ENCODE assay signal across 11 cellular contexts in genomic region chr15:74857671-74858365, GRCh38. TPM values are rescaled to one million over a fixed set of nuclear protein-coding genes. Genes with fewer than 3 reads are reported as not detected.
DNase-seq lines count a peak whose midpoint lies in the region; ATAC-seq lines count a peak whose summit lies in the region.
"Had no signal": no experiment of that assay in that cellular context is flagged by ENCODE, and none has a peak within 500 bp of the region (broad histone marks: within the 10 kb centered on the region; RNA-seq: fewer than 3 reads in every experiment).

No MANE protein-coding gene starts in this region.

- H3K27ac Mint-ChIP-seq in activated naive CD4-positive, alpha-beta T cell treated with anti-CD3 and anti-CD28 coated beads, Interleukin-2, amount 50 U/mL, for 72 hours = peak overlapping the region; percentile 62 to 88
- H3K27ac Mint-ChIP-seq in stimulated activated effector memory CD8-positive, alpha-beta T cell treated with anti-CD3 and anti-CD28 coated beads, Interleukin-12 subunit alpha, Interleukin-12 subunit beta, amount 100 ng/mL, for 72 hours = peak overlapping the region; percentile 81
- H3K27ac Mint-ChIP-seq: endodermal cell had no signal

- H3K4me1 Mint-ChIP-seq in stimulated activated effector memory CD8-positive, alpha-beta T cell treated with anti-CD3 and anti-CD28 coated beads, Interleukin-12 subunit alpha, Interleukin-12 subunit beta, amount 100 ng/mL, for 72 hours = peaks cover 43% of the 10 kb centered on the region
- H3K4me1 Mint-ChIP-seq: endodermal cell had no signal

- H3K36me3 Mint-ChIP-seq in activated naive CD4-positive, alpha-beta T cell treated with anti-CD3 and anti-CD28 coated beads, Interleukin-2, amount 50 U/mL, for 72 hours = peaks cover 0 to 4% of the 10 kb centered on the region in 2 donors
- peaks cover 69% of the 10 kb centered on the region for H3K36me3 Mint-ChIP-seq in stimulated activated effector memory CD8-positive, alpha-beta T cell treated with anti-CD3 and anti-CD28 coated beads, Interleukin-12 subunit alpha, Interleukin-12 subunit beta, amount 100 ng/mL, for 72 hours

- no peak for DNase-seq in activated CD4-positive, CD25-positive, alpha-beta regulatory T cell (lab: John Stamatoyannopoulos, UW)
- DNase-seq in activated naive CD4-positive, alpha-beta T cell treated with anti-CD3 and anti-CD28 coated beads, Interleukin-2, amount 50 U/mL, for 72 hours (ENCODE audit: low spot score in 2 of 2) = no peak
- no peak for DNase-seq in stimulated activated effector memory CD8-positive, alpha-beta T cell treated with anti-CD3 and anti-CD28 coated beads, Interleukin-12 subunit alpha, Interleukin-12 subunit beta, amount 100 ng/mL, for 72 hours (ENCODE audit: low spot score in 2 of 2)
- no peak for DNase-seq in stimulated activated CD4-positive, alpha-beta T cell treated with anti-CD3 and anti-CD28 coated beads, Interleukin-15, amount 100 ng/mL, for 24 hours
- no peak for DNase-seq in pons (ENCODE audit: low spot score)
- DNase-seq in SIG-M5 (lab: John Stamatoyannopoulos, UW) = no peak
- DNase-seq: endodermal cell, NCI-H748 treated with DMSO at 0.1 percent for 48 hours had no signal

- peak; percentile 58 to 75 for ATAC-seq in activated CD4-positive, CD25-positive, alpha-beta regulatory T cell treated with anti-CD3 and anti-CD28 coated beads, Interleukin-2, amount 50 U/mL, for 24 hours
- peak; percentile 17 for ATAC-seq in HG02852 (IDR thresholded peaks at IDR 0.05; ENCODE audit: unreplicated experiment)
- ATAC-seq in activated naive CD4-positive, alpha-beta T cell treated with anti-CD3 and anti-CD28 coated beads, Interleukin-2, amount 50 U/mL, for 72 hours = peak; percentile 58 to 92
- ATAC-seq in stimulated activated effector memory CD8-positive, alpha-beta T cell treated with anti-CD3 and anti-CD28 coated beads, Interleukin-12 subunit alpha, Interleukin-12 subunit beta, amount 100 ng/mL, for 72 hours = peak; percentile 95

- H3K9me3 Mint-ChIP-seq in activated naive CD4-positive, alpha-beta T cell treated with anti-CD3 and anti-CD28 coated beads, Interleukin-2, amount 50 U/mL, for 72 hours = no peaks in the 10 kb centered on the region
- H3K9me3 Mint-ChIP-seq in stimulated activated effector memory CD8-positive, alpha-beta T cell treated with anti-CD3 and anti-CD28 coated beads, Interleukin-12 subunit alpha, Interleukin-12 subunit beta, amount 100 ng/mL, for 72 hours = no peaks in the 10 kb centered on the region
- H3K9me3 Mint-ChIP-seq: endodermal cell had no signal

- H3K4me3 Mint-ChIP-seq in stimulated activated effector memory CD8-positive, alpha-beta T cell treated with anti-CD3 and anti-CD28 coated beads, Interleukin-12 subunit alpha, Interleukin-12 subunit beta, amount 100 ng/mL, for 72 hours = peak overlapping the region; percentile 54
- H3K4me3 Mint-ChIP-seq: endodermal cell had no signal

RNA-seq across cellular contexts. Expression of gene ULK3, which starts 14.9 kb away (rescaled TPM):
- 10 to 100 TPM; 37.6 to 50.3 TPM for total RNA-seq in activated naive CD4-positive, alpha-beta T cell treated with anti-CD3 and anti-CD28 coated beads, Interleukin-2, amount 50 U/mL, for 72 hours

RNA-seq across cellular contexts. Expression of gene SCAMP2, which starts 15.3 kb away (rescaled TPM):
- total RNA-seq in activated naive CD4-positive, alpha-beta T cell treated with anti-CD3 and anti-CD28 coated beads, Interleukin-2, amount 50 U/mL, for 72 hours = 10 to 100 TPM; 79.5 to 92.7 TPM

RNA-seq across cellular contexts. Expression of gene CPLX3, which starts 31.4 kb away (rescaled TPM):
- total RNA-seq in activated naive CD4-positive, alpha-beta T cell treated with anti-CD3 and anti-CD28 coated beads, Interleukin-2, amount 50 U/mL, for 72 hours = under 1 TPM in 1 of 2 donors, not detected in 1; 0.25 TPM
- total RNA-seq: endodermal cell, urinary bladder had no signal

RNA-seq across cellular contexts. Expression of gene MPI, which starts 32.0 kb away (rescaled TPM):
- total RNA-seq in activated naive CD4-positive, alpha-beta T cell treated with anti-CD3 and anti-CD28 coated beads, Interleukin-2, amount 50 U/mL, for 72 hours = 10 to 100 TPM; 22.0 to 98.0 TPM

RNA-seq across cellular contexts. Expression of gene LMAN1L, which starts 45.2 kb away (rescaled TPM):
- total RNA-seq in activated naive CD4-positive, alpha-beta T cell treated with anti-CD3 and anti-CD28 coated beads, Interleukin-2, amount 50 U/mL, for 72 hours = 1 to 10 TPM in 1 of 2 donors, under 1 TPM in 1; 0.27 to 1.1 TPM
- total RNA-seq: endodermal cell had no signal

Comparison
In these comparisons a context has a peak if more than half of its experiments do, and no peak if none do; other contexts are left out.
1. ATAC-seq: peak in every context shown above with its lines; median percentile 95 in stimulated activated effector memory CD8-positive, alpha-beta T cell treated with anti-CD3 and anti-CD28 coated beads, Interleukin-12 subunit alpha, Interleukin-12 subunit beta, amount 100 ng/mL, for 72 hours; 75 in activated naive CD4-positive, alpha-beta T cell treated with anti-CD3 and anti-CD28 coated beads, Interleukin-2, amount 50 U/mL, for 72 hours; 66 in activated CD4-positive, CD25-positive, alpha-beta regulatory T cell treated with anti-CD3 and anti-CD28 coated beads, Interleukin-2, amount 50 U/mL, for 24 hours; 17 in HG02852.